Comparison of ENCODE assay signal across 10 cellular contexts in the genomic region with DNA sequence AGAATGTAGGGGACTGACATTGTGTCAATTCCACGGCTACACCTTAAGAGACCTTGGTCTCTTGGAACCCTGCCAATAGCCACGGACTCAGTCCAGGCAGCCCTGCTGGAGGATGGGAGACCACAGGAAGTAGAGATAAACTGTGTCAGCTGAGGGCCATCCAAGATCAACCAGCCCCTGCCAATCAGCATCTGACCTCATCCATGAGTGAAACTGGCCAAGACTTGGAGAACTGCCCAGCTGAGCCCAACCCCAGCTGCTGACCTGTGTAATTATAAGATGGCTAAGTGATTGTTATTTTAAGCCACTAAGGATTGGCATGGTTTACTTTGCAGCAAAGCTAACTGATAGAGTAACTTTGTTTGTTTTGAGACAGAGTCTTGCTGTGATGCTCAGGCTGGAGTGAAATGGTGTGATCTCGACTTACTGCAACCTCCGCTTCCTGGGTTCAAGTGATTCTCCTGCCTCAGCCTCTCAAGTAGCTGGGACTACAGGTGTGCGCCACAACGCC. TPM values are rescaled to one million over a fixed set of nuclear protein-coding genes. Genes with fewer than 3 reads are reported as not detected.
DNase-seq lines count a peak whose midpoint lies in the region; ATAC-seq and TF ChIP-seq lines count a peak whose summit lies in the region.
"Had no signal": no experiment of that assay in that cellular context is flagged by ENCODE, and none has a peak within 500 bp of the region (broad histone marks: within the 10 kb centered on the region; RNA-seq: fewer than 3 reads in every experiment).

No MANE protein-coding gene starts in this region.

- no peaks in the 10 kb centered on the region for H3K36me3 ChIP-seq in Panc1 (ENCODE audit: control insufficient read depth, insufficient read depth, low read length)
- H3K36me3 ChIP-seq in psoas muscle (ENCODE audit: insufficient read depth in 1 of 2, low read depth in 1 of 2) = no peaks in the 10 kb centered on the region

- H3K36me3 Mint-ChIP-seq in activated T-cell treated with anti-CD3 and anti-CD28 coated beads, Interleukin-2, amount 50 U/mL, for 24 hours (ENCODE audit: low read depth) = peaks cover 8% of the 10 kb centered on the region
- no peaks in the 10 kb centered on the region for H3K36me3 Mint-ChIP-seq in natural killer cell

- TF ChIP-seq CTCF in Panc1 (IDR thresholded peaks at IDR 0.05) (no peak), psoas muscle (IDR thresholded peaks at IDR 0.05) (no peak), natural killer cell (IDR thresholded peaks at IDR 0.05) (no peak)

- H3K9me3 ChIP-seq in Panc1 (ENCODE audit: control insufficient read depth, insufficient read depth, low read depth, low read length) (no peaks in the 10 kb centered on the region), psoas muscle (peaks cover 7% of the 10 kb centered on the region)

- H3K4me1 ChIP-seq in Panc1 (ENCODE audit: control insufficient read depth, insufficient read depth, low read length) (no peaks in the 10 kb centered on the region; the same call in 1 of the 2 replicates), psoas muscle (peaks cover 21% of the 10 kb centered on the region)

- 32 to 60% (median 41%) methylated on average over 6 of the region's 6 CpGs for WGBS in psoas muscle, 3 donors

- intact Hi-C loops in Panc1 (cut with micrococcal nuclease; ENCODE audit: unreplicated experiment) = no loop called here
- intact Hi-C loops in psoas muscle (cut with DNase I) = no loop called here
- intact Hi-C loops in natural killer cell (cut with micrococcal nuclease) = no loop called here

- in situ Hi-C loops in Panc1 (cut with HindIII; ENCODE audit: low pct_unique_long_range_greater_than_20kb, low sequenced_read_pairs) = no loop called here

- no peak overlapping the region for H3K27ac Mint-ChIP-seq in activated T-cell treated with anti-CD3 and anti-CD28 coated beads, Interleukin-2, amount 50 U/mL, for 24 hours
- no peak overlapping the region for H3K27ac Mint-ChIP-seq in natural killer cell
- H3K27ac Mint-ChIP-seq: IgD-negative memory B cell had no signal

- no peaks in the 10 kb centered on the region for H3K4me1 Mint-ChIP-seq in activated T-cell treated with anti-CD3 and anti-CD28 coated beads, Interleukin-2, amount 50 U/mL, for 24 hours (ENCODE audit: low read depth)
- H3K4me1 Mint-ChIP-seq in natural killer cell = peaks cover 0 to 8% of the 10 kb centered on the region in 2 donors

- CTCF ChIA-PET in Panc1 (lab: Charles Lee) = no interaction called here

- DNase-seq in HCEC 1CT = peak; percentile 71
- DNase-seq in Panc1 (ENCODE audit: low read depth, low spot score) = peak; percentile 60
- DNase-seq in psoas muscle = peak; percentile 74 to 90
- DNase-seq in activated T-cell treated with anti-CD3 and anti-CD28 coated beads, Interleukin-2, amount 50 U/mL, for 24 hours = no peak
- DNase-seq in superior temporal gyrus (ENCODE audit: extremely low spot score) = no peak
- DNase-seq in natural killer cell = no peak
- DNase-seq: naive B cell had no signal

- H3K4me3 Mint-ChIP-seq in activated T-cell treated with anti-CD3 and anti-CD28 coated beads, Interleukin-2, amount 50 U/mL, for 24 hours = no peak overlapping the region
- H3K4me3 Mint-ChIP-seq in natural killer cell = no peak overlapping the region
- H3K4me3 Mint-ChIP-seq: IgD-negative memory B cell, naive B cell had no signal

- peak; percentile 68 for ATAC-seq in Panc1
- ATAC-seq in esophagus mucosa = peak; percentile 61
- peak; percentile 86 to 91 (median 89) for ATAC-seq in psoas muscle
- ATAC-seq in natural killer cell = no peak
- ATAC-seq in HG02678 (IDR thresholded peaks at IDR 0.05; ENCODE audit: unreplicated experiment) = no peak

- no peaks in the 10 kb centered on the region for H3K27me3 Mint-ChIP-seq in activated T-cell treated with anti-CD3 and anti-CD28 coated beads, Interleukin-2, amount 50 U/mL, for 24 hours
- H3K27me3 Mint-ChIP-seq in natural killer cell (ENCODE audit: low read depth in 2 of 2) = no peaks in the 10 kb centered on the region
- H3K27me3 Mint-ChIP-seq: IgD-negative memory B cell, naive B cell had no signal

- H3K9me3 Mint-ChIP-seq in activated T-cell treated with anti-CD3 and anti-CD28 coated beads, Interleukin-2, amount 50 U/mL, for 24 hours = no peaks in the 10 kb centered on the region
- H3K9me3 Mint-ChIP-seq in natural killer cell = no peaks in the 10 kb centered on the region
- H3K9me3 Mint-ChIP-seq: IgD-negative memory B cell, naive B cell had no signal

- no peak overlapping the region for H3K27ac ChIP-seq in Panc1 (ENCODE audit: low read length)
- peak overlapping the region; percentile 71 for H3K27ac ChIP-seq in psoas muscle

- H3K4me3 ChIP-seq in Panc1 (ENCODE audit: low read depth in 2 of 2, low read length in 2 of 2) (no peak overlapping the region), psoas muscle (no peak overlapping the region)

- POLR2A ChIA-PET in Panc1 (lab: Charles Lee) = interaction anchor here (0.7 kb wide), 1 partner anchor 35 kb away, joined by 3 read pairs; no protein-coding TSS in a partner anchor

- no TSS peak for BruUV-seq in Panc1 (replicated peaks; lab: Mats Ljungman, UMichigan)

- H3K27me3 ChIP-seq in Panc1 (ENCODE audit: control insufficient read depth, insufficient read depth, low read length) (no peaks in the 10 kb centered on the region), psoas muscle (ENCODE audit: insufficient read depth in 3 of 3, low read length in 2 of 3) (no peaks in the 10 kb centered on the region)

RNA-seq across cellular contexts. Expression of a gene that starts 13.3 kb away (rescaled TPM):
- total RNA-seq in Panc1 (2021; ENCODE audit: unreplicated experiment) = 537 TPM
- 662 TPM for polyA plus RNA-seq in Panc1 (2012; ENCODE audit: insufficient read length)
- total RNA-seq in esophagus mucosa = 483 TPM
- 100 to 1,000 TPM; 641 to 874 (median 838) TPM for total RNA-seq in psoas muscle
- 100 to 1,000 TPM; 655 to 927 (median 670) TPM for polyA plus RNA-seq in psoas muscle
- 100 to 1,000 TPM; 116 to 134 (median 132) TPM for total RNA-seq in natural killer cell

RNA-seq across cellular contexts. Expression of a gene that starts 42.7 kb away (rescaled TPM):
- total RNA-seq in Panc1 (2021; ENCODE audit: unreplicated experiment) = 67.0 TPM
- 46.2 TPM for polyA plus RNA-seq in Panc1 (2012; ENCODE audit: insufficient read length)
- 42.2 TPM for total RNA-seq in esophagus mucosa
- total RNA-seq in psoas muscle = 10 to 100 TPM; 26.4 to 60.4 (median 33.1) TPM
- polyA plus RNA-seq in psoas muscle = 10 to 100 TPM; 29.7 to 48.0 (median 40.4) TPM
- total RNA-seq in natural killer cell = 10 to 100 TPM; 15.9 to 19.6 (median 16.7) TPM

Comparison
In these comparisons a context has a peak if more than half of its experiments do, and no peak if none do; other contexts are left out.
1. DNase-seq: peak in HCEC 1CT (single experiment), Panc1 (single experiment) and psoas muscle (2 of 2); none in activated T-cell treated with anti-CD3 and anti-CD28 coated beads, Interleukin-2, amount 50 U/mL, for 24 hours (single experiment), superior temporal gyrus (single experiment) and natural killer cell (single experiment).
2. ATAC-seq: peak in Panc1 (single experiment), esophagus mucosa (single experiment) and psoas muscle (4 of 4); none in natural killer cell (0 of 3) and HG02678 (single experiment).